ENCODE assay signal across 1 cellular context in the genomic region with DNA sequence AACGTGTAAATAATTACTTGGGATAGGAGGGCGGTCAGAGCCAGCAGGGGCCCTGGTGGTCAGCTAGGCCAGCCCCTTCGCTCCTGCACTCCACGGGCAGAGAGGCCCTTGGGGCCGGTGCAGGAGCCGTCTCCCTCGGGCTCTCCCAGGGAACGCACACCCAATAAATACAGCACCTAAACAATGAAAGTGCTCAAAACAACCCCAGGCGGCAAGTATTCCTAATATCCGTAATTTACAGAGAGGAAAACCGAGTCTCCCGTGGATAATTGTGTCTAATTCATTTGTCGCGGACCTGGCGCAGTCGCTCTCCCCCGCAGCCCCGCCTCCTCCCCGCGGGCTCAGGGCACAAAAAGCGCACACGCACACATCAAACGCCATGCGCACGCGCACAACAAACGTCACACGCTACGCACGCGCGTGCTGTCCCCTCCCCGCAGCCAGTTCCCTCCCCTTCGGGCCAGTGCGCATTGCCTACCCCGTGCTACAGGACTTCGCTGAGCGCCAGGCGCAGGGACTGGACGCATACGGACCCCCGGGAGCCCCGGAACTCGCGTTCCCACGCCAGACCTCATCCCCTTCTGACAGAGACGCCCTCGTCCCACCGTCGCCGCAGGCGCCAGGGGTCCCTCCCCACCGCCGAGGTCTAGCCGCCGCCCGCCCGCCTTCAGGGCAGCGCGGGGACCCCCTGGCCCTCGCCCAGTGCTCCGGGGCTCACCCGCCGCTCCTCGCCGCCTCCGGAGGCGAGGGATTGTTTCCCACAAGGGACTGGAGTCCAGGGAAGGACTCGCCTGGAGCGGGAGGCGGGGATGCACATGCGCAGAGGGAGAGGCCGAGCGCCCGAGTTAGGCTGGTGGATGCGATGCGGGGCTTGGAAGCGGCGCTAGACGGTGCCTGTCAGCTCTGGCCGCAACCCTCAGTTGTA.
TF ChIP-seq lines count a peak whose summit lies in the region.

A gene (minus strand): TSS at position 324 of the 925 bp plus-strand sequence. CDS start 1,300 bp downstream, outside the sequence.

TF ChIP-seq in A549, 52 proteins besides CTCF, POLR2A, EP300 and RAD21 (continued from another document):
- TF ChIP-seq CBX2 (IDR thresholded peaks at IDR 0.05; ENCODE audit: borderline replicate concordance, low read depth) (no peak), BHLHE40 (IDR thresholded peaks at IDR 0.05; ENCODE audit: low read depth, low read length) (0 out of 2 replicates have a peak, but pooled peaks have one; percentile 47), MYC (IDR thresholded peaks at IDR 0.05; ENCODE audit: borderline replicate concordance, low read length) (peak; percentile 54; the same call in 1 of the 2 replicates), HOXB13 (CRISPR knock-in tag; IDR thresholded peaks at IDR 0.05; ENCODE audit: low read depth) (no peak), JUNB (IDR thresholded peaks at IDR 0.05) (no peak), ZC3H11A (IDR thresholded peaks at IDR 0.05) (no peak), NR3C1 (IDR thresholded peaks at IDR 0.05) (no peak), RNF2 (IDR thresholded peaks at IDR 0.05; ENCODE audit: borderline replicate concordance, low read depth) (no peak), RCOR1 (IDR thresholded peaks at IDR 0.05; ENCODE audit: low read depth, low read length) (no peak), GATA3 (IDR thresholded peaks at IDR 0.05; ENCODE audit: borderline replicate concordance) (no peak), NPAS2 (CRISPR knock-in tag; IDR thresholded peaks at IDR 0.05; ENCODE audit: borderline replicate concordance) (no peak), ZSCAN20 (CRISPR knock-in tag; IDR thresholded peaks at IDR 0.05) (no peak), SREBF2 (IDR thresholded peaks at IDR 0.05) (no peak), ZNF302 (CRISPR knock-in tag; IDR thresholded peaks at IDR 0.05) (no peak), SMC3 (IDR thresholded peaks at IDR 0.05) (0 out of 3 replicates have a peak, but pooled peaks have one; percentile 10), CBX8 (IDR thresholded peaks at IDR 0.05) (no peak)
- TF ChIP-seq, protein P1, sequence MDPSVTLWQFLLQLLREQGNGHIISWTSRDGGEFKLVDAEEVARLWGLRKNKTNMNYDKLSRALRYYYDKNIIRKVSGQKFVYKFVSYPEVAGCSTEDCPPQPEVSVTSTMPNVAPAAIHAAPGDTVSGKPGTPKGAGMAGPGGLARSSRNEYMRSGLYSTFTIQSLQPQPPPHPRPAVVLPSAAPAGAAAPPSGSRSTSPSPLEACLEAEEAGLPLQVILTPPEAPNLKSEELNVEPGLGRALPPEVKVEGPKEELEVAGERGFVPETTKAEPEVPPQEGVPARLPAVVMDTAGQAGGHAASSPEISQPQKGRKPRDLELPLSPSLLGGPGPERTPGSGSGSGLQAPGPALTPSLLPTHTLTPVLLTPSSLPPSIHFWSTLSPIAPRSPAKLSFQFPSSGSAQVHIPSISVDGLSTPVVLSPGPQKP (IDR thresholded peaks at IDR 0.05; ENCODE audit: low read depth, low read length) = no peak
- TF ChIP-seq, protein P2, sequence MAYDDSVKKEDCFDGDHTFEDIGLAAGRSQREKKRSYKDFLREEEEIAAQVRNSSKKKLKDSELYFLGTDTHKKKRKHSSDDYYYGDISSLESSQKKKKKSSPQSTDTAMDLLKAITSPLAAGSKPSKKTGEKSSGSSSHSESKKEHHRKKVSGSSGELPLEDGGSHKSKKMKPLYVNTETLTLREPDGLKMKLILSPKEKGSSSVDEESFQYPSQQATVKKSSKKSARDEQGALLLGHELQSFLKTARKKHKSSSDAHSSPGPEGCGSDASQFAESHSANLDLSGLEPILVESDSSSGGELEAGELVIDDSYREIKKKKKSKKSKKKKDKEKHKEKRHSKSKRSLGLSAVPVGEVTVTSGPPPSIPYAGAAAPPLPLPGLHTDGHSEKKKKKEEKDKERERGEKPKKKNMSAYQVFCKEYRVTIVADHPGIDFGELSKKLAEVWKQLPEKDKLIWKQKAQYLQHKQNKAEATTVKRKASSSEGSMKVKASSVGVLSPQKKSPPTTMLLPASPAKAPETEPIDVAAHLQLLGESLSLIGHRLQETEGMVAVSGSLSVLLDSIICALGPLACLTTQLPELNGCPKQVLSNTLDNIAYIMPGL (CRISPR knock-in tag; IDR thresholded peaks at IDR 0.05; ENCODE audit: borderline replicate concordance) = no peak
- TF ChIP-seq, protein P3, sequence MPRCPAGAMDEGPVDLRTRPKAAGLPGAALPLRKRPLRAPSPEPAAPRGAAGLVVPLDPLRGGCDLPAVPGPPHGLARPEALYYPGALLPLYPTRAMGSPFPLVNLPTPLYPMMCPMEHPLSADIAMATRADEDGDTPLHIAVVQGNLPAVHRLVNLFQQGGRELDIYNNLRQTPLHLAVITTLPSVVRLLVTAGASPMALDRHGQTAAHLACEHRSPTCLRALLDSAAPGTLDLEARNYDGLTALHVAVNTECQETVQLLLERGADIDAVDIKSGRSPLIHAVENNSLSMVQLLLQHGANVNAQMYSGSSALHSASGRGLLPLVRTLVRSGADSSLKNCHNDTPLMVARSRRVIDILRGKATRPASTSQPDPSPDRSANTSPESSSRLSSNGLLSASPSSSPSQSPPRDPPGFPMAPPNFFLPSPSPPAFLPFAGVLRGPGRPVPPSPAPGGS (IDR thresholded peaks at IDR 0.05) = peak; percentile 94
- TF ChIP-seq, protein P4, sequence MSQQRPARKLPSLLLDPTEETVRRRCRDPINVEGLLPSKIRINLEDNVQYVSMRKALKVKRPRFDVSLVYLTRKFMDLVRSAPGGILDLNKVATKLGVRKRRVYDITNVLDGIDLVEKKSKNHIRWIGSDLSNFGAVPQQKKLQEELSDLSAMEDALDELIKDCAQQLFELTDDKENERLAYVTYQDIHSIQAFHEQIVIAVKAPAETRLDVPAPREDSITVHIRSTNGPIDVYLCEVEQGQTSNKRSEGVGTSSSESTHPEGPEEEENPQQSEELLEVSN (IDR thresholded peaks at IDR 0.05; ENCODE audit: borderline replicate concordance, low read depth) = peak; percentile 85
- TF ChIP-seq, protein P5, sequence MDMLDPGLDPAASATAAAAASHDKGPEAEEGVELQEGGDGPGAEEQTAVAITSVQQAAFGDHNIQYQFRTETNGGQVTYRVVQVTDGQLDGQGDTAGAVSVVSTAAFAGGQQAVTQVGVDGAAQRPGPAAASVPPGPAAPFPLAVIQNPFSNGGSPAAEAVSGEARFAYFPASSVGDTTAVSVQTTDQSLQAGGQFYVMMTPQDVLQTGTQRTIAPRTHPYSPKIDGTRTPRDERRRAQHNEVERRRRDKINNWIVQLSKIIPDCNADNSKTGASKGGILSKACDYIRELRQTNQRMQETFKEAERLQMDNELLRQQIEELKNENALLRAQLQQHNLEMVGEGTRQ (IDR thresholded peaks at IDR 0.05) = no peak
